1 cellular context compared by ENCODE assay signal in genomic region chr15:65584241-65584640, GRCh38.
TF ChIP-seq lines count a peak whose summit lies in the region.

No MANE protein-coding gene starts in this region.

TF ChIP-seq in HepG2, 621 proteins besides CTCF, POLR2A, EP300 and RAD21:
- TF ChIP-seq ZNF20 (CRISPR knock-in tag; IDR thresholded peaks at IDR 0.05) (no peak), MAFK (conservative IDR thresholded peaks at IDR 0.05 in 1 of 2, IDR thresholded peaks at IDR 0.05 in 1 of 2; ENCODE audit: low read length in 2 of 2) (no peak), NFYB (CRISPR knock-in tag; IDR thresholded peaks at IDR 0.05) (no peak), CREB3 (CRISPR knock-in tag; IDR thresholded peaks at IDR 0.05) (no peak), THYN1 (CRISPR knock-in tag; IDR thresholded peaks at IDR 0.05; ENCODE audit: borderline replicate concordance, low read depth) (no peak), ZGPAT (CRISPR knock-in tag; IDR thresholded peaks at IDR 0.05) (no peak), ZNF33A (CRISPR knock-in tag; IDR thresholded peaks at IDR 0.05; ENCODE audit: borderline replicate concordance) (no peak), ZBTB40 (IDR thresholded peaks at IDR 0.05) (no peak), ZBTB40 (CRISPR knock-in tag; IDR thresholded peaks at IDR 0.05) (no peak), KDM5B (CRISPR knock-in tag; IDR thresholded peaks at IDR 0.05; ENCODE audit: borderline replicate concordance) (no peak), ZNF234 (CRISPR knock-in tag; conservative IDR thresholded peaks at IDR 0.05) (no peak), TBX3 (IDR thresholded peaks at IDR 0.05; ENCODE audit: borderline replicate concordance) (no peak), SYNCRIP (IDR thresholded peaks at IDR 0.05; ENCODE audit: insufficient read depth, low read depth, low read length) (no peak), ZNF703 (CRISPR knock-in tag; IDR thresholded peaks at IDR 0.05; ENCODE audit: borderline replicate concordance) (no peak), HMG20A (CRISPR knock-in tag; IDR thresholded peaks at IDR 0.05; ENCODE audit: borderline replicate concordance) (no peak), CAMTA2 (CRISPR knock-in tag; IDR thresholded peaks at IDR 0.05; ENCODE audit: borderline replicate concordance) (no peak)
